ENCODE assay signal across 23 cellular contexts in the genomic region with DNA sequence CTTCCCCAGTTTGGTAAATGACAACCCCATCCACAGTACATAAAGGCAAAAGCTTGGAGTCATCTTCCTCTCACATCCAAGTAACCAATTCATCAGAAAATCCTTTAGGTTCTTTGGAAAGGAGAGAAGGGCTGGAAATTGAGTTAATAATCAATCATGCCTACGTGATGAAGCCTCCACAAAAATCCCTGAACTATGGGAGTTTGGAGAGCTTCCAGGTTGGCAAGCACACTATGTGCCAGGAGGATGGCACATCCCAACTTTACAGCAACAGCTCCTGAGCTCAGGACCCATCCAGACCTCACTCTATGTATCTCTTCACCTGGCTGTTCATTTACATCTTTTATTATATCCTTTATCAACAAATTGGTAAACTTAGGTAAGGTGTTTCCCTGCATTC.
DNase-seq lines count a peak whose midpoint lies in the region; ATAC-seq and TF ChIP-seq lines count a peak whose summit lies in the region.
"Had no signal": no experiment of that assay in that cellular context is flagged by ENCODE, and none has a peak within 500 bp of the region (broad histone marks: within the 10 kb centered on the region; RNA-seq: fewer than 3 reads in every experiment).

No MANE protein-coding gene starts in this region.

- DNase-seq in epithelial cell of proximal tubule (ENCODE audit: low read depth) (peak; percentile 40), kidney tubule cell (ENCODE audit: low spot score) (peak; percentile 58), renal cortical epithelial cell (ENCODE audit: low read depth) (peak; percentile 75), amygdala (lab: John Stamatoyannopoulos, UW) (no peak), NCI-H345 treated with DMSO at 0.1 percent for 48 hours (lab: John Stamatoyannopoulos, UW; ENCODE audit: unreplicated experiment) (no peak)
- DNase-seq in activated CD8-positive, alpha-beta memory T cell treated with anti-CD3 and anti-CD28 coated beads, Interleukin-2, amount 10 ng/mL, durations not matched to agents 7 days and 5 days = no peak
- DNase-seq: 8988T; ACHN; C1 segment of cervical spinal cord; CD4-positive, CD25-positive, alpha-beta regulatory T cell; CD8-positive, alpha-beta memory T cell; COR-L47; DMS 273 treated with DMSO at 0.1 percent for 48 hours; DMS153; DMS53; DMS79; DND-41; EL; GDM1 had no signal

- ATAC-seq in activated CD8-positive, alpha-beta memory T cell treated with anti-CD3 and anti-CD28 coated beads, Interleukin-2, amount 10 ng/mL, durations not matched to agents 7 days and 5 days = no peak
- ATAC-seq: GM12878 had no signal

- no peak overlapping the region for H3K27ac Mint-ChIP-seq in activated CD8-positive, alpha-beta memory T cell treated with anti-CD3 and anti-CD28 coated beads, Interleukin-2, amount 10 ng/mL, durations not matched to agents 7 days and 5 days
- H3K27ac Mint-ChIP-seq: CD14-positive monocyte; CD4-positive, alpha-beta memory T cell; CD4-positive, CD25-positive, alpha-beta regulatory T cell; CD8-positive, alpha-beta memory T cell had no signal

- no peaks in the 10 kb centered on the region for H3K27me3 Mint-ChIP-seq in activated CD8-positive, alpha-beta memory T cell treated with anti-CD3 and anti-CD28 coated beads, Interleukin-2, amount 10 ng/mL, durations not matched to agents 7 days and 5 days
- H3K27me3 Mint-ChIP-seq: CD4-positive, alpha-beta memory T cell; CD4-positive, CD25-positive, alpha-beta regulatory T cell; CD8-positive, alpha-beta memory T cell had no signal

- no peak for TF ChIP-seq CTCF in epithelial cell of proximal tubule (conservative IDR thresholded peaks at IDR 0.05; ENCODE audit: low read depth, low read length)

- no peaks in the 10 kb centered on the region for H3K9me3 Mint-ChIP-seq in activated CD8-positive, alpha-beta memory T cell treated with anti-CD3 and anti-CD28 coated beads, Interleukin-2, amount 10 ng/mL, durations not matched to agents 7 days and 5 days (ENCODE audit: low read depth)

- no peak overlapping the region for H3K4me3 ChIP-seq in epithelial cell of proximal tubule (ENCODE audit: low read depth, low read length)
- H3K4me3 ChIP-seq: BLaER1, GM12878 had no signal

- CTCF ChIA-PET in activated CD8-positive, alpha-beta memory T cell treated with anti-CD3 and anti-CD28 coated beads, Interleukin-2, amount 10 ng/mL, durations not matched to agents 7 days and 5 days (lab: Charles Lee) = no interaction called here

- H3K4me1 Mint-ChIP-seq in activated CD8-positive, alpha-beta memory T cell treated with anti-CD3 and anti-CD28 coated beads, Interleukin-2, amount 10 ng/mL, durations not matched to agents 7 days and 5 days = no peaks in the 10 kb centered on the region
- H3K4me1 Mint-ChIP-seq: CD14-positive monocyte; CD4-positive, alpha-beta memory T cell; CD4-positive, CD25-positive, alpha-beta regulatory T cell; CD8-positive, alpha-beta memory T cell had no signal

- no peaks in the 10 kb centered on the region for H3K36me3 Mint-ChIP-seq in activated CD8-positive, alpha-beta memory T cell treated with anti-CD3 and anti-CD28 coated beads, Interleukin-2, amount 10 ng/mL, durations not matched to agents 7 days and 5 days
- H3K36me3 Mint-ChIP-seq: CD14-positive monocyte; CD4-positive, alpha-beta memory T cell; CD4-positive, CD25-positive, alpha-beta regulatory T cell; CD8-positive, alpha-beta memory T cell had no signal

- H3K4me3 Mint-ChIP-seq in activated CD8-positive, alpha-beta memory T cell treated with anti-CD3 and anti-CD28 coated beads, Interleukin-2, amount 10 ng/mL, durations not matched to agents 7 days and 5 days = no peak overlapping the region
- H3K4me3 Mint-ChIP-seq: CD14-positive monocyte; CD4-positive, alpha-beta memory T cell; CD4-positive, CD25-positive, alpha-beta regulatory T cell; CD8-positive, alpha-beta memory T cell had no signal

Comparison
In these comparisons a context has a peak if more than half of its experiments do, and no peak if none do; other contexts are left out.
1. DNase-seq: peak in epithelial cell of proximal tubule (single experiment), kidney tubule cell (single experiment) and renal cortical epithelial cell (single experiment); none in activated CD8-positive, alpha-beta memory T cell treated with anti-CD3 and anti-CD28 coated beads, Interleukin-2, amount 10 ng/mL, durations not matched to agents 7 days and 5 days (single experiment), amygdala (0 of 56) and NCI-H345 treated with DMSO at 0.1 percent for 48 hours (single experiment).